9 cellular contexts compared by ENCODE assay signal in genomic region chr20:60160451-60160850, GRCh38.
"Had no signal": no experiment of that assay in that cellular context is flagged by ENCODE, and none has a peak within 500 bp of the region (broad histone marks: within the 10 kb centered on the region; RNA-seq: fewer than 3 reads in every experiment).

No MANE protein-coding gene starts in this region.

- H3K27ac ChIP-seq: GM23248, HL-60, KMS-11 had no signal

- H2AFZ ChIP-seq: GM23248 had no signal

- H3K9me3 ChIP-seq: HAP-1 had no signal

- ATAC-seq: HCT116 had no signal

- H3K4me3 ChIP-seq: GM23248, HAP-1 had no signal

- DNase-seq: GM23248, GOT3, H7, HFFc6, KBM-7 had no signal

- H3K4me2 ChIP-seq: KMS-11 had no signal

- H3K36me3 ChIP-seq: HAP-1 had no signal

- H3K4me1 ChIP-seq: HAP-1 had no signal

- H3K9ac ChIP-seq: GM23248, KMS-11 had no signal
